In the genomic region with DNA sequence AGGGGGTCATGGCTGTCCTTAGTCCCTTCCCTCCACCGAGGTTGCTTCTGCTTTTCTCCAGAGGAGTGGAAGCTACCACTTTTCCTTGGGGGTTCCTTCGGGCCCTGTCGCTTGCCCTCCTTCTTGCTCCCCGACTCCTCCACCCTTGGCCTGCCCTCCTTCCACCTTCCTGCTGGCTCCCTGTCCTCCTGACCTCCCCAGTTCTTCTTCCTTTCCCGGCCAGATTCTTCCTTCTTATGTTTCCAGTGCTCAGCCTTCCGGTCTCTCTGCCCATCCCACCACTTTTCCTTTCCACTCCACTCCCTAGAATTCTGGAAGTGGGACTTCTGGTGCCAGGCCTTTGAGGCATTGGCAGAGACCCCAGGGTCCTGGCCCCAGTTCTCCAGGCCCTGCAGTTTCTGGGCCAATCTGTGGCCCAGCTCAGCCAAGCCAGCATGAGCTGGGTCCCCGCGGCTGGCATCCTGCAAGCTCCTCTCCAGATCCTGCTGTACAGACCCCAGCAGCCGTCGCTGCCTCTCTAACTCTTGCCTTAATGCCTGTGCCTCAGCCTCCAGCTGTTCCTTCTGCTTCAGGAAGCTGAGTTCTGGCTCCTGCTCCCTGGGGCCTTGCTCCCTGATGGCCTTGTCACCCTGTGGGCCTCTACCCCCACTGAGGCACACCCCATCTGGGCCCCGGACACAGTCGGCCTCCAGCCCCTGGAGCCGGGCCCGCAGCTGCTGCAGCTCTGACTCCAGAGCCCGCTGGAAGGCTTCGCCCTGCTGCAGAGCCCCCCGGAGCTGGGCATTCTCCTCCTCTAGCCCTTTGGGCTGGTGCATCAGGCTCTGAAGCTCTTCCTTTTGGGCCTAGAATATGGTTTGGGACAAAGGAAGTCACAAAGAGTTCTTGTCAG, we compare ENCODE assay signal across 16 cellular contexts. TPM values are rescaled to one million over a fixed set of nuclear protein-coding genes. Genes with fewer than 3 reads are reported as not detected.
A peak's percentile ranks its signal among the peaks of the same experiment; 100 is the strongest.
DNase-seq lines count a peak whose midpoint lies in the region; ATAC-seq and TF ChIP-seq lines count a peak whose summit lies in the region.
"Had no signal": no experiment of that assay in that cellular context is flagged by ENCODE, and none has a peak within 500 bp of the region (broad histone marks: within the 10 kb centered on the region; RNA-seq: fewer than 3 reads in every experiment).

No MANE protein-coding gene starts in this region.

- peaks cover 12% of the 10 kb centered on the region for H3K36me3 Mint-ChIP-seq in activated CD4-positive, alpha-beta T cell treated with anti-CD3 and anti-CD28 coated beads for 36 hours (ENCODE audit: low read depth)
- no peaks in the 10 kb centered on the region for H3K36me3 Mint-ChIP-seq in WTC11
- H3K36me3 Mint-ChIP-seq in mesothelial cell of epicardium = peaks cover 15% of the 10 kb centered on the region

- H3K9ac ChIP-seq in BLaER1 = peak overlapping the region; percentile 73

- H3K9me3 ChIP-seq in BLaER1 (no peaks in the 10 kb centered on the region), SJCRH30 (replicated peaks) (no peaks in the 10 kb centered on the region)
- H3K9me3 ChIP-seq: breast epithelium had no signal

- peak overlapping the region; percentile 31 for H3K27ac Mint-ChIP-seq in activated CD4-positive, alpha-beta T cell treated with anti-CD3 and anti-CD28 coated beads for 36 hours
- H3K27ac Mint-ChIP-seq in WTC11 = peak overlapping the region; percentile 38; the same call in 1 of the 2 replicates
- H3K27ac Mint-ChIP-seq in mesothelial cell of epicardium = peak overlapping the region; percentile 7

- CTCF ChIA-PET in activated CD4-positive, alpha-beta T cell treated with anti-CD3 and anti-CD28 coated beads for 36 hours (lab: Charles Lee) = interaction anchor here (0.6 to 2.1 kb wide), 6 partner anchors 9 to 386 kb away, joined by 3 to 12 read pairs (median 5); a partner anchor contains a TSS
- CTCF ChIA-PET in WTC11 (lab: Charles Lee) = interaction anchor here (1.0 to 1.9 kb wide), 4 partner anchors 10 to 277 kb away, joined by 3 to 6 read pairs (median 4); a partner anchor contains a TSS

- H3K9me3 Mint-ChIP-seq in activated CD4-positive, alpha-beta T cell treated with anti-CD3 and anti-CD28 coated beads for 36 hours (ENCODE audit: low read depth) = no peaks in the 10 kb centered on the region
- H3K9me3 Mint-ChIP-seq in WTC11 = no peaks in the 10 kb centered on the region
- no peaks in the 10 kb centered on the region for H3K9me3 Mint-ChIP-seq in mesothelial cell of epicardium
- H3K9me3 Mint-ChIP-seq: nephron progenitor cell had no signal

- no peak overlapping the region for H3K4me3 ChIP-seq in BLaER1
- no peak overlapping the region for H3K4me3 ChIP-seq in SJCRH30
- H3K4me3 ChIP-seq: breast epithelium had no signal

- peak overlapping the region; percentile 88 for H3K4me2 ChIP-seq in BLaER1

- H3K36me3 ChIP-seq in BLaER1 (peaks cover 63% of the 10 kb centered on the region), SJCRH30 (peaks cover 3% of the 10 kb centered on the region; the same call in 1 of the 2 replicates)
- H3K36me3 ChIP-seq: breast epithelium had no signal

- H4K20me1 ChIP-seq in BLaER1 = peaks cover 56% of the 10 kb centered on the region

- no peaks in the 10 kb centered on the region for H3K27me3 Mint-ChIP-seq in activated CD4-positive, alpha-beta T cell treated with anti-CD3 and anti-CD28 coated beads for 36 hours
- H3K27me3 Mint-ChIP-seq in WTC11 (ENCODE audit: low read depth) = no peaks in the 10 kb centered on the region
- H3K27me3 Mint-ChIP-seq in mesothelial cell of epicardium (ENCODE audit: low read depth) = no peaks in the 10 kb centered on the region

- no peak overlapping the region for H3K4me3 Mint-ChIP-seq in activated CD4-positive, alpha-beta T cell treated with anti-CD3 and anti-CD28 coated beads for 36 hours
- H3K4me3 Mint-ChIP-seq in WTC11 = no peak overlapping the region
- H3K4me3 Mint-ChIP-seq in mesothelial cell of epicardium = no peak overlapping the region
- H3K4me3 Mint-ChIP-seq: nephron progenitor cell had no signal

- peaks cover 45% of the 10 kb centered on the region for H3K4me1 Mint-ChIP-seq in activated CD4-positive, alpha-beta T cell treated with anti-CD3 and anti-CD28 coated beads for 36 hours
- H3K4me1 Mint-ChIP-seq in WTC11 (peaks cover 12% of the 10 kb centered on the region), mesothelial cell of epicardium (peaks cover 10% of the 10 kb centered on the region)

- POLR2A ChIA-PET in activated CD4-positive, alpha-beta T cell treated with anti-CD3 and anti-CD28 coated beads for 36 hours (lab: Charles Lee) = no interaction called here
- POLR2A ChIA-PET in WTC11 (lab: Charles Lee) = interaction anchor here (1.5 to 1.6 kb wide), 2 partner anchors 10 to 25 kb away, joined by 3 read pairs; a partner anchor contains a TSS

- H3K27me3 ChIP-seq in BLaER1 (no peaks in the 10 kb centered on the region), SJCRH30 (no peaks in the 10 kb centered on the region)
- H3K27me3 ChIP-seq: breast epithelium had no signal

- no peak for ATAC-seq in activated CD4-positive, alpha-beta T cell treated with anti-CD3 and anti-CD28 coated beads for 36 hours
- no peak for ATAC-seq in WTC11

- H3K4me1 ChIP-seq in BLaER1 (peaks cover 88% of the 10 kb centered on the region), SJCRH30 (peaks cover 17% of the 10 kb centered on the region)

- intact Hi-C loops in activated CD4-positive, alpha-beta T cell treated with anti-CD3 and anti-CD28 coated beads for 36 hours (cut with DNase I, micrococcal nuclease) = no loop called here

- TF ChIP-seq CTCF in WTC11 (IDR thresholded peaks at IDR 0.05) (no peak), mesothelial cell of epicardium (IDR thresholded peaks at IDR 0.05; ENCODE audit: unreplicated experiment) (no peak)

- DNase-seq in activated CD4-positive, alpha-beta T cell treated with anti-CD3 and anti-CD28 coated beads for 36 hours = no peak
- no peak for DNase-seq in activated CD4-positive, alpha-beta T cell treated with anti-CD3 and anti-CD28 coated beads for 48 hours
- no peak for DNase-seq in WTC11 (ENCODE audit: low spot score)
- no peak for DNase-seq in mesothelial cell of epicardium (ENCODE audit: low spot score in 2 of 2, unreplicated experiment in 2 of 2)
- DNase-seq in SJCRH30 = no peak
- no peak for DNase-seq in HCEC 1CT
- DNase-seq in NCI-H2227 treated with DMSO at 0.1 percent for 48 hours (lab: John Stamatoyannopoulos, UW) = no peak
- DNase-seq: 8988T; activated CD8-positive, alpha-beta memory T cell treated with anti-CD3 and anti-CD28 coated beads, Interleukin-2, amount 50 U/mL, for 48 hours; mammary epithelial cell; NCI-H146; nephron progenitor cell; SHP77 treated with DMSO at 0.1 percent for 48 hours; stimulated activated CD4-positive, alpha-beta T cell treated with anti-CD3 and anti-CD28 coated beads, Interleukin-1b, Interleukin-23, amount 100 ng/mL, for 48 hours had no signal

- H3K27ac ChIP-seq in BLaER1 (peak overlapping the region; percentile 86), SJCRH30 (no peak overlapping the region)

TF ChIP-seq in WTC11, 78 proteins besides CTCF, POLR2A, EP300 and RAD21 (continues in another document):
- no peak for TF ChIP-seq FOXK1 (CRISPR knock-in tag; IDR thresholded peaks at IDR 0.05)
- TF ChIP-seq, protein P1, sequence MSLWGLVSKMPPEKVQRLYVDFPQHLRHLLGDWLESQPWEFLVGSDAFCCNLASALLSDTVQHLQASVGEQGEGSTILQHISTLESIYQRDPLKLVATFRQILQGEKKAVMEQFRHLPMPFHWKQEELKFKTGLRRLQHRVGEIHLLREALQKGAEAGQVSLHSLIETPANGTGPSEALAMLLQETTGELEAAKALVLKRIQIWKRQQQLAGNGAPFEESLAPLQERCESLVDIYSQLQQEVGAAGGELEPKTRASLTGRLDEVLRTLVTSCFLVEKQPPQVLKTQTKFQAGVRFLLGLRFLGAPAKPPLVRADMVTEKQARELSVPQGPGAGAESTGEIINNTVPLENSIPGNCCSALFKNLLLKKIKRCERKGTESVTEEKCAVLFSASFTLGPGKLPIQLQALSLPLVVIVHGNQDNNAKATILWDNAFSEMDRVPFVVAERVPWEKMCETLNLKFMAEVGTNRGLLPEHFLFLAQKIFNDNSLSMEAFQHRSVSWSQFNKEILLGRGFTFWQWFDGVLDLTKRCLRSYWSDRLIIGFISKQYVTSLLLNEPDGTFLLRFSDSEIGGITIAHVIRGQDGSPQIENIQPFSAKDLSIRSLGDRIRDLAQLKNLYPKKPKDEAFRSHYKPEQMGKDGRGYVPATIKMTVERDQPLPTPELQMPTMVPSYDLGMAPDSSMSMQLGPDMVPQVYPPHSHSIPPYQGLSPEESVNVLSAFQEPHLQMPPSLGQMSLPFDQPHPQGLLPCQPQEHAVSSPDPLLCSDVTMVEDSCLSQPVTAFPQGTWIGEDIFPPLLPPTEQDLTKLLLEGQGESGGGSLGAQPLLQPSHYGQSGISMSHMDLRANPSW (CRISPR knock-in tag; conservative IDR thresholded peaks at IDR 0.05; ENCODE audit: low read depth) = no peak
- TF ChIP-seq GTF2I (CRISPR knock-in tag; conservative IDR thresholded peaks at IDR 0.05) = no peak

RNA-seq across cellular contexts. Expression of a gene that starts 9.7 kb away (rescaled TPM):
- total RNA-seq in activated CD4-positive, alpha-beta T cell treated with anti-CD3 and anti-CD28 coated beads for 36 hours = 10 to 100 TPM; 17.0 to 36.9 TPM
- 26.8 to 38.7 TPM (median 36.8 TPM) in 3 replicates for total RNA-seq in WTC11 (2021)
- 19.7 to 21.2 TPM (median 20.5 TPM) in 3 replicates for total RNA-seq in mesothelial cell of epicardium
- total RNA-seq in SJCRH30 (2014; rRNA removed; shearing (Covaris generic)) = 4.6 and 4.9 TPM in 2 replicates

RNA-seq across cellular contexts. Expression of a gene that starts 9.7 kb away (rescaled TPM):
- total RNA-seq in activated CD4-positive, alpha-beta T cell treated with anti-CD3 and anti-CD28 coated beads for 36 hours = 10 to 100 TPM; 22.6 to 28.1 TPM
- total RNA-seq in WTC11 (2021) (26.5 to 30.7 TPM (median 28.4 TPM) in 3 replicates), mesothelial cell of epicardium (53.8 to 56.2 TPM (median 56.2 TPM) in 3 replicates)
- total RNA-seq in SJCRH30 (2014; rRNA removed; shearing (Covaris generic)) = 40.2 TPM in 2 replicates

RNA-seq across cellular contexts. Expression of a gene that starts 15.4 kb away (rescaled TPM):
- 10 to 100 TPM; 24.5 to 25.6 TPM for total RNA-seq in activated CD4-positive, alpha-beta T cell treated with anti-CD3 and anti-CD28 coated beads for 36 hours
- 37.4 to 38.8 TPM (median 38.0 TPM) in 3 replicates for total RNA-seq in WTC11 (2021)
- 43.8 to 47.3 TPM (median 44.6 TPM) in 3 replicates for total RNA-seq in mesothelial cell of epicardium
- total RNA-seq in SJCRH30 (2014; rRNA removed; shearing (Covaris generic)) = 29.4 and 29.8 TPM in 2 replicates

RNA-seq across cellular contexts. Expression of a gene that starts 24.3 kb away (rescaled TPM):
- total RNA-seq in activated CD4-positive, alpha-beta T cell treated with anti-CD3 and anti-CD28 coated beads for 36 hours = 10 to 100 TPM; 45.9 to 65.7 TPM
- total RNA-seq in WTC11 (2021) (180 to 199 TPM (median 180 TPM) in 3 replicates), mesothelial cell of epicardium (115 to 132 TPM (median 117 TPM) in 3 replicates)
- total RNA-seq in SJCRH30 (2014; rRNA removed; shearing (Covaris generic)) = 102 and 110 TPM in 2 replicates

RNA-seq across cellular contexts. Expression of a gene that starts 28.3 kb away (rescaled TPM):
- 100 to 1,000 TPM; 190 to 196 TPM for total RNA-seq in activated CD4-positive, alpha-beta T cell treated with anti-CD3 and anti-CD28 coated beads for 36 hours
- 258 to 301 TPM (median 278 TPM) in 3 replicates for total RNA-seq in WTC11 (2021)
- total RNA-seq in mesothelial cell of epicardium = 64.0 to 70.9 TPM (median 68.2 TPM) in 3 replicates
- total RNA-seq in SJCRH30 (2014; rRNA removed; shearing (Covaris generic)) = 299 and 303 TPM in 2 replicates
